In genomic region chr9:35746583-35746982, GRCh38 we compare ENCODE assay signal across 8 cellular contexts. TPM values are rescaled to one million over a fixed set of nuclear protein-coding genes. Genes with fewer than 3 reads are reported as not detected.
DNase-seq lines count a peak whose midpoint lies in the region; ATAC-seq and TF ChIP-seq lines count a peak whose summit lies in the region.

No MANE protein-coding gene starts in this region.

- TF ChIP-seq POLR2A in uterus (IDR thresholded peaks at IDR 0.05): no peak
- no peak for TF ChIP-seq POLR2A in thyroid gland (IDR thresholded peaks at IDR 0.05)

- H3K27ac ChIP-seq in heart right ventricle (peak overlapping the region in 4 of 10 donors; percentile 20 to 99 (median 62)), uterus (no peak overlapping the region), thyroid gland (no peak overlapping the region)

- in situ Hi-C loops in astrocyte of the spinal cord (cut with HindIII; ENCODE audit: low sequenced_read_pairs): no loop called here

- intact Hi-C loops in heart right ventricle (cut with DNase I) (loop anchor here in 1 of 10 donors (5.0 kb wide), 1 partner anchor 89 kb away; the partner anchor contains the start of genes CCDC107 and RMRP), Right ventricle myocardium inferior (cut with DNase I) (no loop called here), uterus (cut with DNase I; ENCODE audit: low total_unique reads) (no loop called here), thyroid gland (cut with DNase I) (loop anchor here (10.0 kb wide), 1 partner anchor 78 kb away; the partner anchor contains the start of genes FAM221B and TMEM8B)

- H3K4me1 ChIP-seq in heart right ventricle: peaks cover 7 to 80% (median 58%) of the 10 kb centered on the region in 9 donors
- peaks cover 0 to 18% of the 10 kb centered on the region in 2 donors for H3K4me1 ChIP-seq in uterus
- H3K4me1 ChIP-seq in thyroid gland: peaks cover 34 to 35% of the 10 kb centered on the region in 2 donors

- H3K9me3 ChIP-seq in heart right ventricle: no peaks in the 10 kb centered on the region
- no peaks in the 10 kb centered on the region for H3K9me3 ChIP-seq in uterus
- H3K9me3 ChIP-seq in thyroid gland: no peaks in the 10 kb centered on the region

- no peaks in the 10 kb centered on the region for H3K27me3 Mint-ChIP-seq in memory B cell

- H3K36me3 ChIP-seq in heart right ventricle: peaks cover 0 to 63% (median 42%) of the 10 kb centered on the region in 9 donors
- H3K36me3 ChIP-seq in uterus: no peaks in the 10 kb centered on the region
- H3K36me3 ChIP-seq in thyroid gland: peaks cover 32 to 33% of the 10 kb centered on the region in 2 donors

- peak overlapping the region; percentile 88 for H3K4me3 Mint-ChIP-seq in memory B cell

- H3K9me3 Mint-ChIP-seq in memory B cell: no peaks in the 10 kb centered on the region

- TF ChIP-seq CTCF in heart right ventricle (IDR thresholded peaks at IDR 0.05): no peak
- TF ChIP-seq CTCF in astrocyte of the spinal cord (IDR thresholded peaks at IDR 0.05; ENCODE audit: low read depth, low read length): no peak
- TF ChIP-seq CTCF in uterus (IDR thresholded peaks at IDR 0.05): no peak
- TF ChIP-seq CTCF in thyroid gland (IDR thresholded peaks at IDR 0.05): no peak

- ATAC-seq in heart right ventricle (no peak), Right ventricle myocardium inferior (no peak), memory B cell (ENCODE audit: low read depth) (no peak), HG03460 (IDR thresholded peaks at IDR 0.05; ENCODE audit: unreplicated experiment) (no peak)

- no peaks in the 10 kb centered on the region for H3K27me3 ChIP-seq in heart right ventricle
- no peaks in the 10 kb centered on the region for H3K27me3 ChIP-seq in uterus
- no peaks in the 10 kb centered on the region for H3K27me3 ChIP-seq in thyroid gland

- peaks cover 39% of the 10 kb centered on the region for H3K4me1 Mint-ChIP-seq in memory B cell

- H3K27ac Mint-ChIP-seq in memory B cell: no peak overlapping the region

- peaks cover 23% of the 10 kb centered on the region for H3K36me3 Mint-ChIP-seq in memory B cell

- H3K4me3 ChIP-seq in heart right ventricle (peak overlapping the region; percentile 71 to 99 (median 92)), astrocyte of the spinal cord (ENCODE audit: low read depth, low read length) (peak overlapping the region; percentile 90), uterus (peak overlapping the region; percentile 66 to 91), thyroid gland (replicated peaks in 1 of 3) (peak overlapping the region in 1 of 3 donors; percentile 12)

- 26 to 30% methylated on average over 3 of the region's 3 CpGs for WGBS in heart right ventricle, 2 donors
- 50 to 55% methylated on average over 3 of the region's 3 CpGs for WGBS in thyroid gland, 2 donors

- DNase-seq in heart right ventricle (no peak), Right ventricle myocardium inferior (ENCODE audit: missing footprints) (no peak), astrocyte of the spinal cord (ENCODE audit: low read depth, low spot score) (no peak), memory B cell (ENCODE audit: low spot score in 2 of 2) (no peak), uterus (no peak), thyroid gland (no peak), NCI-H774 (lab: John Stamatoyannopoulos, UW) (no peak)

RNA-seq across cellular contexts. Expression of gene GBA2, which starts 2.4 kb away (rescaled TPM):
- total RNA-seq in heart right ventricle: 100 to 1,000 TPM in 1 of 10 donors, 10 to 100 TPM in 9; 47.4 to 101 (median 74.7) TPM
- polyA plus RNA-seq in heart right ventricle: 100 to 1,000 TPM in 1 of 2 donors, 10 to 100 TPM in 1; 81.9 to 102 TPM
- total RNA-seq in Right ventricle myocardium inferior: 80.2 TPM
- total RNA-seq in uterus: 100 to 1,000 TPM in 1 of 4 donors, 10 to 100 TPM in 3; 26.9 to 104 (median 42.1) TPM
- total RNA-seq in thyroid gland: 100 to 1,000 TPM in 2 of 4 donors, 10 to 100 TPM in 2; 71.4 to 111 (median 101) TPM

RNA-seq across cellular contexts. Expression of gene RGP1, which starts 2.5 kb away (rescaled TPM):
- 10 to 100 TPM; 31.1 to 39.4 (median 34.0) TPM for total RNA-seq in heart right ventricle
- 1 to 10 TPM; 8.2 to 9.3 TPM for polyA plus RNA-seq in heart right ventricle
- total RNA-seq in Right ventricle myocardium inferior: 29.0 TPM
- 10 to 100 TPM in 2 of 4 donors, 1 to 10 TPM in 2; 2.0 to 38.1 (median 10.3) TPM for total RNA-seq in uterus
- total RNA-seq in thyroid gland: 10 to 100 TPM; 25.4 to 34.0 (median 30.2) TPM

RNA-seq across cellular contexts. Expression of gene MSMP, which starts 7.5 kb away (rescaled TPM):
- total RNA-seq in heart right ventricle: under 1 TPM in 1 of 10 donors, not detected in 9; 0.60 TPM
- under 1 TPM in 1 of 2 donors, not detected in 1; 0.19 TPM for polyA plus RNA-seq in heart right ventricle
- not detected for total RNA-seq in Right ventricle myocardium inferior
- total RNA-seq in uterus: not detected
- under 1 TPM in 1 of 4 donors, not detected in 3; 0.67 TPM for total RNA-seq in thyroid gland

RNA-seq across cellular contexts. Expression of gene CREB3, which starts 14.1 kb away (rescaled TPM):
- 10 to 100 TPM; 16.2 to 29.5 (median 20.2) TPM for total RNA-seq in heart right ventricle
- 10 to 100 TPM; 24.4 to 39.1 TPM for polyA plus RNA-seq in heart right ventricle
- total RNA-seq in Right ventricle myocardium inferior: 23.5 TPM
- 100 to 1,000 TPM in 1 of 4 donors, 10 to 100 TPM in 3; 30.5 to 105 (median 47.2) TPM for total RNA-seq in uterus
- 10 to 100 TPM; 44.9 to 73.0 (median 51.3) TPM for total RNA-seq in thyroid gland

RNA-seq across cellular contexts. Expression of gene TLN1, which starts 14.6 kb away (rescaled TPM):
- total RNA-seq in heart right ventricle: 100 to 1,000 TPM; 206 to 323 (median 238) TPM
- polyA plus RNA-seq in heart right ventricle: 100 to 1,000 TPM in 1 of 2 donors, 10 to 100 TPM in 1; 99.6 to 247 TPM
- 255 TPM for total RNA-seq in Right ventricle myocardium inferior
- 100 to 1,000 TPM; 202 to 540 (median 281) TPM for total RNA-seq in uterus
- 100 to 1,000 TPM; 142 to 245 (median 184) TPM for total RNA-seq in thyroid gland
